In the genomic region with DNA sequence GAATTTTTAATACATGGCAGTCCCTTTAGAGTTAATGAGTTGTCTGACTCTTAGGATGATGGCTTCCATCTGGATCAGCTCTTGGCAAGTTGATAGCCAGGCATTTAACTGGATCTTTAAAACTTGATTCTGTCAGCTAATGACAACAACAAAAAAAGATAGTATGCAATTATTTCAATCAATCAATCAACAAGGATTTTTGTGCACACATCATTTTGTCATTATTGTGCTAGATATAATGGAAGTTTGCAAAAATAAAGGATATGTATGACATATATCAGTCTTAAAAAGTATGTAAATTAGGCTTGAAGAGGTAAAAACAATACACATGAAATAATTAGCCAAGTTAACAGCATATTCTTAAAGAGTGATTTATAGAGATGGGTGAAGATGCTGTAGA, we compare ENCODE assay signal across 15 cellular contexts.
DNase-seq lines count a peak whose midpoint lies in the region; ATAC-seq, FAIRE-seq and TF ChIP-seq lines count a peak whose summit lies in the region.
"Had no signal": no experiment of that assay in that cellular context is flagged by ENCODE, and none has a peak within 500 bp of the region (broad histone marks: within the 10 kb centered on the region; RNA-seq: fewer than 3 reads in every experiment).

No MANE protein-coding gene starts in this region.

- H3K27me3 Mint-ChIP-seq in astrocyte (ENCODE audit: low read depth, unreplicated experiment) (no peaks in the 10 kb centered on the region), nephron (ENCODE audit: low read depth) (no peaks in the 10 kb centered on the region)

- TF ChIP-seq CTCF in astrocyte (IDR thresholded peaks at IDR 0.05; ENCODE audit: insufficient read depth, low read depth, low read length), result no peak
- no peak for TF ChIP-seq CTCF in nephron (IDR thresholded peaks at IDR 0.05; ENCODE audit: unreplicated experiment in 3 of 3)

- no peaks in the 10 kb centered on the region for H3K9me3 ChIP-seq in astrocyte (ENCODE audit: insufficient read depth, low read depth, low read length)

- peaks cover 3% of the 10 kb centered on the region for H3K9me3 Mint-ChIP-seq in astrocyte (ENCODE audit: unreplicated experiment)
- H3K9me3 Mint-ChIP-seq in nephron, result no peaks in the 10 kb centered on the region

- no peaks in the 10 kb centered on the region for H3K79me2 ChIP-seq in astrocyte (ENCODE audit: insufficient read depth, low read length)

- H3K27ac ChIP-seq in astrocyte (ENCODE audit: low read depth, low read length), result no peak overlapping the region
- H3K27ac ChIP-seq: BLaER1 had no signal

- no peak overlapping the region for H2AFZ ChIP-seq in astrocyte (ENCODE audit: low read depth, low read length)

- H3K36me3 Mint-ChIP-seq in astrocyte (ENCODE audit: low read depth, unreplicated experiment) (no peaks in the 10 kb centered on the region), nephron (ENCODE audit: low read depth) (no peaks in the 10 kb centered on the region)
- H3K36me3 Mint-ChIP-seq: CD8-positive, alpha-beta memory T cell had no signal

- H3K4me1 Mint-ChIP-seq in astrocyte (ENCODE audit: low read depth, unreplicated experiment) (peaks cover 9% of the 10 kb centered on the region), nephron (peaks cover 33% of the 10 kb centered on the region)
- H3K4me1 Mint-ChIP-seq: CD8-positive, alpha-beta memory T cell had no signal

- no peak overlapping the region for H3K4me3 ChIP-seq in astrocyte (ENCODE audit: insufficient read depth, low read depth, low read length)
- H3K4me3 ChIP-seq: BLaER1 had no signal

- peak overlapping the region; percentile 28 for H3K4me2 ChIP-seq in astrocyte (ENCODE audit: low read length)
- H3K4me2 ChIP-seq: BLaER1 had no signal

- no peaks in the 10 kb centered on the region for H3K27me3 ChIP-seq in astrocyte (ENCODE audit: insufficient read depth, low read length)
- H3K27me3 ChIP-seq: BLaER1 had no signal

- ATAC-seq in GM21381 (IDR thresholded peaks at IDR 0.05; ENCODE audit: unreplicated experiment), result no peak

- no peak overlapping the region for H3K27ac Mint-ChIP-seq in astrocyte (ENCODE audit: unreplicated experiment)
- peak overlapping the region; percentile 7 to 30 (median 8) for H3K27ac Mint-ChIP-seq in nephron
- H3K27ac Mint-ChIP-seq: H9 had no signal

- no peaks in the 10 kb centered on the region for H3K4me1 ChIP-seq in astrocyte (ENCODE audit: insufficient read depth, low read length)

- no peak for FAIRE-seq in astrocyte (lab: Jason Lieb, UNC)
- FAIRE-seq: GM12891 had no signal

- no peaks in the 10 kb centered on the region for H4K20me1 ChIP-seq in astrocyte (ENCODE audit: insufficient read depth, low read length)
- H4K20me1 ChIP-seq: BLaER1 had no signal

- H3K36me3 ChIP-seq in astrocyte (ENCODE audit: insufficient read depth, low read length), result no peaks in the 10 kb centered on the region
- H3K36me3 ChIP-seq: BLaER1 had no signal

- H3K4me3 Mint-ChIP-seq in astrocyte (ENCODE audit: unreplicated experiment) (no peak overlapping the region), nephron (no peak overlapping the region)
- H3K4me3 Mint-ChIP-seq: CD8-positive, alpha-beta memory T cell; H9 had no signal

- H3K9ac ChIP-seq in astrocyte (ENCODE audit: low read length), result no peak overlapping the region
- H3K9ac ChIP-seq: BLaER1 had no signal

- DNase-seq in COR-L47 (lab: John Stamatoyannopoulos, UW) (peak; percentile 7), NCI-H1417 (lab: John Stamatoyannopoulos, UW) (peak in 2 of 3 experiments; percentile 16 to 74), astrocyte (ENCODE audit: low read depth) (no peak), NCI-H2196 (lab: John Stamatoyannopoulos, UW; ENCODE audit: unreplicated experiment) (no peak)
- DNase-seq in activated CD4-positive, alpha-beta T cell treated with anti-CD3 and anti-CD28 coated beads, Interleukin-2, amount 50 U/mL, for 4 hours, result no peak
- no peak for DNase-seq in activated CD8-positive, alpha-beta memory T cell treated with anti-CD3 and anti-CD28 coated beads for 24 hours
- DNase-seq: AML-193; CD8-positive, alpha-beta memory T cell; DMS79; GOT3; H9 had no signal

Comparison
In these comparisons a context has a peak if more than half of its experiments do, and no peak if none do; other contexts are left out.
1. DNase-seq: peak in COR-L47 (single experiment) and NCI-H1417 (2 of 3); none in astrocyte (single experiment), activated CD4-positive, alpha-beta T cell treated with anti-CD3 and anti-CD28 coated beads, Interleukin-2, amount 50 U/mL, for 4 hours (0 of 2), NCI-H2196 (single experiment) and activated CD8-positive, alpha-beta memory T cell treated with anti-CD3 and anti-CD28 coated beads for 24 hours (single experiment).